Comparison of ENCODE assay signal across 1 cellular context in the genomic region with DNA sequence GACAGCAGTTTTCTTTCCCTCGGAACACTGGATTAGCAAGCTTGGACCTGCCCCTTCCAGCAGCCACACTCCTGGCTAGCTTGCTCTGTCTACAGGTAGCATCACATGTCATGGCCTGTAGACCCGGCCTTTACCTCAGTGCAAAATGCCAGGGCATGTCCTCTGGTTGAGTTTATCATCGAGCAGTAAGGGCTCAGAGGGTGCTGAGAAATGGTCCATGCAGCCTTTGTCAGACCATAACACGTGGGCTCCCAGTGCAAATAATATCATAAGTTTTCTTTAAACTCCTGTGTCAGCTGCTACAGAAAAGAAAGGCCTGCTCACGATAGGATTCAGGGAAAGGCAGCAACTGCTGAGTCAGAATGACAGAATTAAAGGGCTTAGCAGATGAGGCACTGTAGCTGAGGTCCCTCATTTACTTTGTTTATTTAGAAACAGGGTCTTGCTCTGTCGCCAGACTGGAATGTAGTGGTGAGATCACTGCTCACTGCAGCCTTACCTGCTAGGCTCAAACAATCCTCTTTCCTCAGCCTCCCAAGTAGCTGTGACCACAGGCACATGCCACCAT.
TF ChIP-seq lines count a peak whose summit lies in the region.

No MANE protein-coding gene starts in this region.

TF ChIP-seq in H1, 55 proteins besides CTCF, POLR2A, EP300 and RAD21:
- peak; percentile 12; the same call in 1 of the 2 replicates for TF ChIP-seq MAFK (IDR thresholded peaks at IDR 0.05; ENCODE audit: low read depth, low read length)
- TF ChIP-seq BACH1 (IDR thresholded peaks at IDR 0.05; ENCODE audit: low read length): 0 out of 2 replicates have a peak, but pooled peaks have one; percentile 27
- no peak for TF ChIP-seq NANOG (IDR thresholded peaks at IDR 0.05; ENCODE audit: insufficient read depth, low read depth, low read length, poor library complexity, severe bottlenecking)
